In the genomic region with DNA sequence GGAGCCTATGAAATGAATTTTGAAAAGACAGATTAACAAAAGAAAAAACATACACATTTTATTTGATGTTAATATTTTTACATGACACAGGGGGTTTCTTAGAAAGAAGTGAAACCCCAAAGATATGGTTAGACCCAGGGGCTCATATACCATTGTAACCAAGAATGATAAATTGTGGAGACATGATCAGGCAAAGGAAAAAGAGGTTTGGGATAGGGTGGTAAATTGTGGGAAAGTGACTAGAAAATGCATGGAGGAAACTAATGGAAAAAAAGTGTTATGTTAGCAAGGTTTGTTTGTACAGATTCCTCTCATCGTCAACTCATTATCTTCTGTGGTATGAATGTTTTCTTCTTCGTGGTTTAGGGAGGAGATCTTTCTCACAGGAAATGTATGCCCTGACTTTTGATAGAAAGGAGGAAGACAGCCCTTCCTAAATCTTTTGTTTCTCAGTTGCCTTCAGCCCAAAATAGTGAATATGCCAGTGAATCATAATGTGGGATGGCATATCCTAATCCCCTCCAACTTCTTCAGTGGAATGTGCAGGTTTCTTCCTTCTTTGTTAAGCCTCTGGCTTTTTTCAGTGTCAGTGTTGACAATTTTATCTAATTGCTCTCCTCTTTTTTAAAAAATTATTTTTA, we compare ENCODE assay signal across 21 cellular contexts.
DNase-seq lines count a peak whose midpoint lies in the region; ATAC-seq and TF ChIP-seq lines count a peak whose summit lies in the region.
"Had no signal": no experiment of that assay in that cellular context is flagged by ENCODE, and none has a peak within 500 bp of the region (broad histone marks: within the 10 kb centered on the region; RNA-seq: fewer than 3 reads in every experiment).

No MANE protein-coding gene starts in this region.

- ATAC-seq in RWPE2 (ENCODE audit: low read depth): peak; percentile 40; the same call in 1 of the 3 replicates

- POLR2A ChIA-PET in GM10248 (lab: Yijun Ruan, JAX): no interaction called here

- no peak overlapping the region for H3K4me3 ChIP-seq in GM23248
- no peak overlapping the region for H3K4me3 ChIP-seq in RWPE2 (ENCODE audit: severe bottlenecking)
- H3K4me3 ChIP-seq in fibroblast of the aortic adventitia (ENCODE audit: low read depth, low read length): no peak overlapping the region
- no peak overlapping the region for H3K4me3 ChIP-seq in parathyroid adenoma (ENCODE audit: low read depth, low read length)
- H3K4me3 ChIP-seq: left ventricle myocardium inferior, prostate gland, SJCRH30, tibial artery had no signal

- TF ChIP-seq CTCF in RWPE2 (IDR thresholded peaks at IDR 0.05; ENCODE audit: poor library complexity, severe bottlenecking): no peak
- no peak for TF ChIP-seq CTCF in fibroblast of the aortic adventitia (IDR thresholded peaks at IDR 0.05; ENCODE audit: insufficient read depth, low read length)
- no peak for TF ChIP-seq CTCF in parathyroid adenoma (IDR thresholded peaks at IDR 0.05)
- no peak for TF ChIP-seq CTCF in GM10248 (IDR thresholded peaks at IDR 0.05; ENCODE audit: control extremely low read depth, extremely low read depth, low read depth, missing control alignments)
- TF ChIP-seq CTCF in endothelial cell (IDR thresholded peaks at IDR 0.05; ENCODE audit: unreplicated experiment): no peak

- H3K4me1 Mint-ChIP-seq in endothelial cell (ENCODE audit: unreplicated experiment): peaks cover 17% of the 10 kb centered on the region

- in situ Hi-C loops in GM23248 (cut with MboI): no loop called here

- H3K4me2 ChIP-seq in GM23248 (ENCODE audit: unreplicated experiment) (peak overlapping the region; percentile 41), parathyroid adenoma (ENCODE audit: low read length) (peak overlapping the region; percentile 16)

- H3K9me3 ChIP-seq in GM23248 (ENCODE audit: low read depth) (peaks cover 2% of the 10 kb centered on the region), RWPE2 (ENCODE audit: severe bottlenecking) (no peaks in the 10 kb centered on the region), parathyroid adenoma (ENCODE audit: control insufficient read depth, low read length) (no peaks in the 10 kb centered on the region)
- H3K9me3 ChIP-seq: prostate gland, SJCRH30 had no signal

- DNase-seq in GM23248 (peak; percentile 53), RWPE2 (ENCODE audit: low spot score) (no peak), fibroblast of the aortic adventitia (ENCODE audit: low read depth) (peak; percentile 21), GM10248 (ENCODE audit: extremely low spot score) (no peak), UCSD-AML1 (lab: John Stamatoyannopoulos, UW; ENCODE audit: unreplicated experiment) (no peak), endothelial cell (ENCODE audit: low spot score) (no peak), NCI-H82 (lab: John Stamatoyannopoulos, UW) (no peak)
- DNase-seq: activated CD4-positive, alpha-beta T cell treated with anti-CD3 and anti-CD28 coated beads, Interleukin-2, amount 50 U/mL, for 48 hours; activated gamma-delta T cell; DMS79; left ventricle myocardium inferior; NCI-H748 treated with DMSO at 0.1 percent for 48 hours; SJCRH30; small intestine; stimulated activated CD4-positive, alpha-beta T cell treated with anti-CD3 and anti-CD28 coated beads, Interleukin-2, amount 100 ng/mL, for 48 hours; tibial artery had no signal

- CTCF ChIA-PET in GM10248 (lab: Yijun Ruan, JAX): no interaction called here

- H3K4me3 Mint-ChIP-seq in endothelial cell (ENCODE audit: unreplicated experiment): no peak overlapping the region
- H3K4me3 Mint-ChIP-seq: dendritic cell treated with granulocyte-macrophage colony-stimulating factor and Interleukin-4, amounts not matched to agents 40 ng/mL and 50 ng/mL, for 4 days; stimulated activated naive CD8-positive, alpha-beta T cell treated with anti-CD3 and anti-CD28 coated beads, Interleukin-15, Interleukin-2, amounts not matched to agents 100 ng/mL and 50 ng/mL, for 24 hours had no signal

- no peak overlapping the region for H3K27ac Mint-ChIP-seq in endothelial cell (ENCODE audit: unreplicated experiment)
- H3K27ac Mint-ChIP-seq: dendritic cell treated with granulocyte-macrophage colony-stimulating factor and Interleukin-4, amounts not matched to agents 40 ng/mL and 50 ng/mL, for 4 days; stimulated activated naive CD8-positive, alpha-beta T cell treated with anti-CD3 and anti-CD28 coated beads, Interleukin-15, Interleukin-2, amounts not matched to agents 100 ng/mL and 50 ng/mL, for 24 hours had no signal

- 9 to 18% methylated on average over 2 of the region's 2 CpGs for WGBS in GM23248 (ENCODE audit: low coverage in 1 of 2, low lambda C conversion rate in 2 of 2, missing lambda C conversion rate in 2 of 2), 2 experiments

- H3K27me3 Mint-ChIP-seq in endothelial cell (ENCODE audit: unreplicated experiment): no peaks in the 10 kb centered on the region
- H3K27me3 Mint-ChIP-seq: dendritic cell treated with granulocyte-macrophage colony-stimulating factor and Interleukin-4, amounts not matched to agents 40 ng/mL and 50 ng/mL, for 4 days; stimulated activated naive CD8-positive, alpha-beta T cell treated with anti-CD3 and anti-CD28 coated beads, Interleukin-15, Interleukin-2, amounts not matched to agents 100 ng/mL and 50 ng/mL, for 24 hours had no signal

- H3K27ac ChIP-seq in GM23248 (peak overlapping the region; percentile 34), RWPE2 (ENCODE audit: poor library complexity, severe bottlenecking) (peak overlapping the region; percentile 45), parathyroid adenoma (peak overlapping the region; percentile 71)
- H3K27ac ChIP-seq: HL-60, left ventricle myocardium inferior, prostate gland, SJCRH30, tibial artery had no signal

- H4K20me1 ChIP-seq in GM23248 (ENCODE audit: insufficient read depth): no peaks in the 10 kb centered on the region

- H3K9me3 Mint-ChIP-seq in endothelial cell (ENCODE audit: unreplicated experiment): no peaks in the 10 kb centered on the region
- H3K9me3 Mint-ChIP-seq: stimulated activated naive CD8-positive, alpha-beta T cell treated with anti-CD3 and anti-CD28 coated beads, Interleukin-15, Interleukin-2, amounts not matched to agents 100 ng/mL and 50 ng/mL, for 24 hours had no signal

- no peaks in the 10 kb centered on the region for H3K79me2 ChIP-seq in GM23248 (ENCODE audit: insufficient read depth)
- H3K79me2 ChIP-seq in parathyroid adenoma: no peaks in the 10 kb centered on the region

- peaks cover 14% of the 10 kb centered on the region for H3F3A ChIP-seq in GM23248 (ENCODE audit: insufficient read depth)

- H3K9me2 ChIP-seq in GM23248 (ENCODE audit: insufficient read depth): no peaks in the 10 kb centered on the region

- H2AFZ ChIP-seq in GM23248 (no peak overlapping the region), parathyroid adenoma (no peak overlapping the region)

- H3K9ac ChIP-seq in GM23248 (no peak overlapping the region), parathyroid adenoma (no peak overlapping the region)

- H3K4me1 ChIP-seq in GM23248 (ENCODE audit: insufficient read depth) (peaks cover 21% of the 10 kb centered on the region), RWPE2 (ENCODE audit: insufficient read depth, poor library complexity, severe bottlenecking) (peaks cover 3% of the 10 kb centered on the region), parathyroid adenoma (peaks cover 26% of the 10 kb centered on the region)
- H3K4me1 ChIP-seq: prostate gland, SJCRH30 had no signal

- no peaks in the 10 kb centered on the region for H3K27me3 ChIP-seq in GM23248 (replicated peaks; ENCODE audit: insufficient read depth)
- no peaks in the 10 kb centered on the region for H3K27me3 ChIP-seq in RWPE2 (ENCODE audit: insufficient read depth, poor library complexity, severe bottlenecking)
- H3K27me3 ChIP-seq in parathyroid adenoma (ENCODE audit: control insufficient read depth, insufficient read depth, low read length): no peaks in the 10 kb centered on the region
- H3K27me3 ChIP-seq: SJCRH30, tibial artery had no signal

- no peaks in the 10 kb centered on the region for H3K36me3 ChIP-seq in GM23248 (ENCODE audit: low read depth)
- H3K36me3 ChIP-seq in RWPE2 (ENCODE audit: low read depth): no peaks in the 10 kb centered on the region
- no peaks in the 10 kb centered on the region for H3K36me3 ChIP-seq in parathyroid adenoma (ENCODE audit: control insufficient read depth, insufficient read depth, low read length)
- H3K36me3 ChIP-seq: left ventricle myocardium inferior, prostate gland, SJCRH30 had no signal

- H3K36me3 Mint-ChIP-seq in endothelial cell (ENCODE audit: low read depth, unreplicated experiment): no peaks in the 10 kb centered on the region

Comparison
In these comparisons a context has a peak if more than half of its experiments do, and no peak if none do; other contexts are left out.
1. DNase-seq: peak in GM23248 (single experiment) and fibroblast of the aortic adventitia (single experiment); none in RWPE2 (single experiment), GM10248 (single experiment), UCSD-AML1 (single experiment), endothelial cell (single experiment) and NCI-H82 (single experiment).
2. Peak in every context shown above with its lines, with median percentiles within 50 percentile points of each other: H3K27ac ChIP-seq.